ENCODE assay signal across 16 cellular contexts in genomic region chr4:77336411-77337142, GRCh38.
DNase-seq lines count a peak whose midpoint lies in the region; ATAC-seq, FAIRE-seq and TF ChIP-seq lines count a peak whose summit lies in the region.
"Had no signal": no experiment of that assay in that cellular context is flagged by ENCODE, and none has a peak within 500 bp of the region (broad histone marks: within the 10 kb centered on the region; RNA-seq: fewer than 3 reads in every experiment).

No MANE protein-coding gene starts in this region.

- peaks cover 8% of the 10 kb centered on the region; the same call in 1 of the 2 replicates for H3K4me1 ChIP-seq in GM23248 (ENCODE audit: insufficient read depth)
- H3K4me1 ChIP-seq: BE2C had no signal

- H3K27ac ChIP-seq in GM23248, result no peak overlapping the region
- H3K27ac ChIP-seq: C4-2B had no signal

- in situ Hi-C loops in GM23248 (cut with MboI), result no loop called here

- H3K9me2 ChIP-seq in GM23248 (ENCODE audit: insufficient read depth), result no peaks in the 10 kb centered on the region

- TF ChIP-seq CTCF in bronchial epithelial cell (IDR thresholded peaks at IDR 0.05; ENCODE audit: insufficient read depth, low read length, severe bottlenecking), result no peak

- H3K9ac ChIP-seq in GM23248, result no peak overlapping the region

- no peaks in the 10 kb centered on the region for H3K79me2 ChIP-seq in GM23248 (ENCODE audit: insufficient read depth)

- WGBS in GM23248 (ENCODE audit: low coverage in 1 of 2, low lambda C conversion rate in 2 of 2, missing lambda C conversion rate in 2 of 2), 2 experiments, result 53 to 56% methylated on average over 3 of the region's 3 CpGs

- H3F3A ChIP-seq in GM23248 (ENCODE audit: insufficient read depth), result no peaks in the 10 kb centered on the region

- H3K9me3 ChIP-seq in GM23248 (ENCODE audit: low read depth), result no peaks in the 10 kb centered on the region
- H3K9me3 ChIP-seq: BE2C had no signal

- no peaks in the 10 kb centered on the region for H3K27me3 ChIP-seq in GM23248 (replicated peaks; ENCODE audit: insufficient read depth)
- no peaks in the 10 kb centered on the region for H3K27me3 ChIP-seq in bronchial epithelial cell (ENCODE audit: control insufficient read depth, insufficient read depth, low read length)
- H3K27me3 ChIP-seq: BE2C had no signal

- no peak for FAIRE-seq in bronchial epithelial cell (lab: Jason Lieb, UNC)
- FAIRE-seq: A204.1, GM12878, GM18507 had no signal

- H2AFZ ChIP-seq in GM23248, result no peak overlapping the region
- H2AFZ ChIP-seq: GM23338 had no signal

- H3K36me3 ChIP-seq in GM23248 (ENCODE audit: low read depth), result no peaks in the 10 kb centered on the region
- H3K36me3 ChIP-seq in bronchial epithelial cell (ENCODE audit: control insufficient read depth, insufficient read depth, low read length), result no peaks in the 10 kb centered on the region
- H3K36me3 ChIP-seq: BE2C had no signal

- peak; percentile 3 for DNase-seq in EH (ENCODE audit: low read depth)
- peak; percentile 23 for DNase-seq in GM23248
- DNase-seq in bronchial epithelial cell (ENCODE audit: low read depth), result peak; percentile 91
- peak; percentile 43 for DNase-seq in kidney tubule cell (ENCODE audit: low spot score)
- DNase-seq in hippocampal formation (lab: John Stamatoyannopoulos, UW), result no peak
- no peak for DNase-seq in LoVo (ENCODE audit: low spot score)
- DNase-seq: BE2C; CD4-positive, alpha-beta memory T cell; DMS79 treated with DMSO at 0.1 percent for 48 hours; H7 had no signal

- no peak for ATAC-seq in HG03457 (IDR thresholded peaks at IDR 0.05; ENCODE audit: unreplicated experiment)
- ATAC-seq: GM12878, GM23338 had no signal

- H4K20me1 ChIP-seq in GM23248 (ENCODE audit: insufficient read depth), result no peaks in the 10 kb centered on the region

- H3K4me3 ChIP-seq in GM23248 (no peak overlapping the region), bronchial epithelial cell (ENCODE audit: low read depth, low read length) (no peak overlapping the region)
- H3K4me3 ChIP-seq: GM12878, GM23338 had no signal

- H3K4me2 ChIP-seq in GM23248 (ENCODE audit: unreplicated experiment), result peak overlapping the region; percentile 20
- H3K4me2 ChIP-seq: GM23338 had no signal

Comparison
In these comparisons a context has a peak if more than half of its experiments do, and no peak if none do; other contexts are left out.
1. DNase-seq: peak in EH (single experiment), GM23248 (single experiment), bronchial epithelial cell (single experiment) and kidney tubule cell (single experiment); none in hippocampal formation (0 of 2) and LoVo (single experiment).